10 cellular contexts compared by ENCODE assay signal in genomic region chr19:13881692-13882418, GRCh38. TPM values are rescaled to one million over a fixed set of nuclear protein-coding genes. Genes with fewer than 3 reads are reported as not detected.
DNase-seq lines count a peak whose midpoint lies in the region; ATAC-seq, FAIRE-seq and TF ChIP-seq lines count a peak whose summit lies in the region.
"Had no signal": no experiment of that assay in that cellular context is flagged by ENCODE, and none has a peak within 500 bp of the region (broad histone marks: within the 10 kb centered on the region; RNA-seq: fewer than 3 reads in every experiment).

No MANE protein-coding gene starts in this region.

- peaks cover 21 to 40% of the 10 kb centered on the region in 2 experiments for H3K4me1 ChIP-seq in HCT116 (ENCODE audit: control insufficient read depth in 1 of 2, insufficient read depth in 2 of 2, low read length in 2 of 2)
- H3K4me1 ChIP-seq in endothelial cell of umbilical vein (ENCODE audit: control insufficient read depth, extremely low read depth, insufficient read depth, low read length): peaks cover 5% of the 10 kb centered on the region
- H3K4me1 ChIP-seq in skeletal muscle tissue (ENCODE audit: control insufficient read depth in 3 of 3, insufficient read depth in 3 of 3, low read length in 3 of 3): peaks cover 17 to 26% (median 22%) of the 10 kb centered on the region in 3 donors
- H3K4me1 ChIP-seq in prostate gland (replicated peaks): peaks cover 2% of the 10 kb centered on the region

- DNase-seq in HCT116 (ENCODE audit: low read depth, low spot score): no peak
- DNase-seq in T-helper 2 cell: peak in 3 of 5 experiments; percentile 31 to 82 (median 49)
- no peak for DNase-seq in endothelial cell of umbilical vein (ENCODE audit: low read depth, low spot score)
- DNase-seq in GM19240 (ENCODE audit: insufficient read length, low spot score): no peak
- DNase-seq in prostate gland (ENCODE audit: low spot score): no peak

- TF ChIP-seq CTCF in HCT116 (IDR thresholded peaks at IDR 0.05 in 2 of 3, conservative IDR thresholded peaks at IDR 0.05 in 1 of 3; ENCODE audit: borderline replicate concordance in 1 of 3, insufficient read depth in 1 of 3, low read depth in 2 of 3, low read length in 2 of 3): no peak
- TF ChIP-seq CTCF in endothelial cell of umbilical vein (IDR thresholded peaks at IDR 0.05; ENCODE audit: extremely low read depth in 1 of 2, insufficient read depth in 1 of 2, low read depth in 1 of 2, low read length in 2 of 2): no peak
- TF ChIP-seq CTCF in prostate gland (IDR thresholded peaks at IDR 0.05): no peak

- H3K9ac ChIP-seq in HCT116 (ENCODE audit: low read length): no peak overlapping the region
- H3K9ac ChIP-seq in endothelial cell of umbilical vein (replicated peaks; ENCODE audit: extremely low read depth, insufficient read depth, low read length): no peak overlapping the region
- H3K9ac ChIP-seq in skeletal muscle tissue (ENCODE audit: low read depth in 1 of 3, low read length in 3 of 3): peak overlapping the region in 1 of 3 donors; percentile 45

- H3K79me2 ChIP-seq in HCT116 (ENCODE audit: insufficient read depth, low read length) (no peaks in the 10 kb centered on the region), endothelial cell of umbilical vein (ENCODE audit: control insufficient read depth, insufficient read depth, low read length) (no peaks in the 10 kb centered on the region)

- POLR2A ChIA-PET in HCT116 (lab: Charles Lee) (no interaction called here), endothelial cell of umbilical vein (lab: Charles Lee) (no interaction called here)

- H2AFZ ChIP-seq in HCT116 (ENCODE audit: low read depth, low read length, poor library complexity, severe bottlenecking) (no peak overlapping the region), endothelial cell of umbilical vein (ENCODE audit: low read depth, low read length) (peak overlapping the region; percentile 8)

- BruUV-seq in HCT116 (replicated peaks; lab: Mats Ljungman, UMichigan) (no TSS peak), endothelial cell of umbilical vein (replicated peaks; lab: Mats Ljungman, UMichigan) (no TSS peak)

- RAD21 ChIA-PET in HCT116 (lab: Charles Lee; ENCODE audit: low non-redundant PET in 1 of 2, low total read pairs in 2 of 2, uncharacterized antibody in 2 of 2, unreplicated experiment in 2 of 2): no interaction called here

- H3K4me3 ChIP-seq in HCT116 (replicated peaks in 1 of 2; ENCODE audit: low read depth in 1 of 2, low read length in 2 of 2): no peak overlapping the region
- H3K4me3 ChIP-seq in endothelial cell of umbilical vein (replicated peaks in 1 of 3; ENCODE audit: insufficient read depth in 1 of 3, low read depth in 1 of 3, low read length in 3 of 3): no peak overlapping the region
- H3K4me3 ChIP-seq in skeletal muscle tissue (ENCODE audit: low read length in 3 of 3): no peak overlapping the region
- H3K4me3 ChIP-seq in prostate gland: no peak overlapping the region
- H3K4me3 ChIP-seq: lung had no signal

- 42% methylated on average over 16 of the region's 17 CpGs for WGBS in prostate gland

- intact Hi-C loops in HCT116 (cut with micrococcal nuclease): loop anchor here (5.0 kb wide), 1 partner anchor 315 kb away; no protein-coding TSS in a partner anchor
- intact Hi-C loops in endothelial cell of umbilical vein (cut with micrococcal nuclease): loop anchor here (5.0 kb wide), 2 partner anchors 175 to 465 kb away; no protein-coding TSS in a partner anchor
- intact Hi-C loops in prostate gland (cut with DNase I): loop anchor here (2.0 kb wide), 1 partner anchor 191 kb away; the partner anchor contains the start of gene MISP3

- no peaks in the 10 kb centered on the region for H4K20me1 ChIP-seq in HCT116 (ENCODE audit: insufficient read depth)
- no peaks in the 10 kb centered on the region for H4K20me1 ChIP-seq in endothelial cell of umbilical vein (replicated peaks; ENCODE audit: control insufficient read depth, extremely low read depth, insufficient read depth, low read length)

- H3K9me3 ChIP-seq in HCT116 (ENCODE audit: control insufficient read depth in 1 of 2, insufficient read depth in 1 of 2, low read depth in 1 of 2, low read length in 2 of 2) (no peaks in the 10 kb centered on the region), endothelial cell of umbilical vein (replicated peaks; ENCODE audit: control insufficient read depth, insufficient read depth, low read length) (no peaks in the 10 kb centered on the region), skeletal muscle tissue (ENCODE audit: control insufficient read depth in 3 of 3, low read length in 3 of 3) (no peaks in the 10 kb centered on the region), prostate gland (no peaks in the 10 kb centered on the region)

- H3K9me1 ChIP-seq in endothelial cell of umbilical vein (replicated peaks; ENCODE audit: control insufficient read depth, extremely low read depth, insufficient read depth, low read length): no peaks in the 10 kb centered on the region

- H3K36me3 ChIP-seq in HCT116 (ENCODE audit: control insufficient read depth in 1 of 2, insufficient read depth in 2 of 2, low read length in 2 of 2) (no peaks in the 10 kb centered on the region), endothelial cell of umbilical vein (ENCODE audit: control insufficient read depth in 2 of 2, extremely low read depth in 1 of 2, insufficient read depth in 2 of 2, low read length in 2 of 2) (no peaks in the 10 kb centered on the region), skeletal muscle tissue (ENCODE audit: control insufficient read depth in 3 of 3, insufficient read depth in 3 of 3, low read length in 3 of 3) (no peaks in the 10 kb centered on the region), prostate gland (no peaks in the 10 kb centered on the region)

- no peak for FAIRE-seq in endothelial cell of umbilical vein (lab: Jason Lieb, UNC)

- TF ChIP-seq POLR2A in HCT116 (IDR thresholded peaks at IDR 0.05; ENCODE audit: borderline replicate concordance, extremely low read depth, insufficient read depth, insufficient read length) (no peak), endothelial cell of umbilical vein (IDR thresholded peaks at IDR 0.05; ENCODE audit: low read depth, low read length) (no peak), prostate gland (IDR thresholded peaks at IDR 0.05) (no peak)

- TF ChIP-seq RAD21 in HCT116 (IDR thresholded peaks at IDR 0.05; ENCODE audit: low read depth): no peak

- CTCF ChIA-PET in HCT116 (lab: Charles Lee): interaction anchor here (0.6 to 2.2 kb wide), 3 partner anchors 190 to 255 kb away, joined by 3 to 6 read pairs (median 3); partner anchors contain the start of genes ASF1B and MISP3
- CTCF ChIA-PET in endothelial cell of umbilical vein (lab: Charles Lee): interaction anchor here (1.5 to 8.1 kb wide), 6 partner anchors 71 to 467 kb away, joined by 3 to 74 read pairs (median 7); partner anchors contain the start of genes DCAF15 and MISP3

- no peaks in the 10 kb centered on the region for H3K9me2 ChIP-seq in HCT116 (ENCODE audit: insufficient read depth)

- ATAC-seq in HCT116: no peak
- no peak for ATAC-seq in GM18498 (IDR thresholded peaks at IDR 0.05; ENCODE audit: unreplicated experiment)
- ATAC-seq in HG02938 (IDR thresholded peaks at IDR 0.05; ENCODE audit: unreplicated experiment): no peak

- H3K27ac ChIP-seq in HCT116 (ENCODE audit: low read depth, low read length): peak overlapping the region; percentile 79; the same call in 1 of the 2 replicates
- no peak overlapping the region for H3K27ac ChIP-seq in endothelial cell of umbilical vein (ENCODE audit: insufficient read depth, low read depth, low read length)
- H3K27ac ChIP-seq in skeletal muscle tissue (ENCODE audit: low read depth, low read length): peak overlapping the region; percentile 86
- H3K27ac ChIP-seq in prostate gland: peak overlapping the region in 1 of 2 donors; percentile 75

- H3K4me2 ChIP-seq in HCT116 (ENCODE audit: low read length) (no peak overlapping the region), endothelial cell of umbilical vein (ENCODE audit: insufficient read depth, low read length) (no peak overlapping the region)

- H3K27me3 ChIP-seq in HCT116 (ENCODE audit: insufficient read depth, low read length) (no peaks in the 10 kb centered on the region), endothelial cell of umbilical vein (ENCODE audit: control insufficient read depth in 2 of 2, insufficient read depth in 2 of 2, low read length in 2 of 2) (no peaks in the 10 kb centered on the region), skeletal muscle tissue (ENCODE audit: control insufficient read depth in 3 of 3, insufficient read depth in 3 of 3, low read length in 3 of 3) (peaks cover 0 to 4% (median 0%) of the 10 kb centered on the region in 3 donors), prostate gland (replicated peaks; ENCODE audit: insufficient read depth) (no peaks in the 10 kb centered on the region)

- dilution Hi-C loops in endothelial cell of umbilical vein (cut with MboI; ENCODE audit: extremely low pct_ligation_motif_present, low sequenced_read_pairs): no loop called here

RNA-seq across cellular contexts. Expression of gene NANOS3, which starts 4.9 kb away (rescaled TPM):
- not detected for total RNA-seq in HCT116 (2021; ENCODE audit: unreplicated experiment)
- 0.17 and 0.30 TPM in 2 replicates for polyA plus RNA-seq in HCT116 (2012)
- 3.4 and 4.4 TPM in 2 replicates for total RNA-seq in endothelial cell of umbilical vein
- polyA plus RNA-seq in endothelial cell of umbilical vein: 1.0 and 1.5 TPM in 2 replicates
- 0.38 and 0.93 TPM in 2 replicates for polyA plus RNA-seq in endothelial cell of umbilical vein (2011; cell fraction: cytosol; rRNA removed)
- polyA plus RNA-seq in endothelial cell of umbilical vein (2011; cell fraction: nucleus; rRNA removed): 0.55 and 1.3 TPM in 2 replicates
- 1.6 and 1.7 TPM in 2 replicates for polyA plus RNA-seq in endothelial cell of umbilical vein (2012)
- 0.72 TPM in 1 of 2 replicates, not detected in the other for polyA minus RNA-seq in endothelial cell of umbilical vein
- polyA minus RNA-seq in endothelial cell of umbilical vein (2011; cell fraction: cytosol; rRNA and poly(A)+ RNA removed): not detected
- polyA minus RNA-seq in endothelial cell of umbilical vein (2011; cell fraction: nucleus; rRNA and poly(A)+ RNA removed): 2.5 TPM in 1 of 2 replicates, not detected in the other
- total RNA-seq in skeletal muscle tissue: not detected
- total RNA-seq in prostate gland: 1 to 10 TPM in 1 of 2 donors, not detected in 1; 1.5 TPM
- total RNA-seq: SK-MEL-5 had no signal

RNA-seq across cellular contexts. Expression of gene BRME1, which starts 24.1 kb away (rescaled TPM):
- 1.7 TPM for total RNA-seq in HCT116 (2021; ENCODE audit: unreplicated experiment)
- polyA plus RNA-seq in HCT116 (2012): 0.90 and 1.5 TPM in 2 replicates
- 1.5 and 2.5 TPM in 2 replicates for total RNA-seq in endothelial cell of umbilical vein
- 0.69 and 0.86 TPM in 2 replicates for polyA plus RNA-seq in endothelial cell of umbilical vein
- 0.39 and 0.76 TPM in 2 replicates for polyA plus RNA-seq in endothelial cell of umbilical vein (2011; cell fraction: cytosol; rRNA removed)
- polyA plus RNA-seq in endothelial cell of umbilical vein (2011; cell fraction: nucleus; rRNA removed): 2.4 and 2.9 TPM in 2 replicates
- 0.50 and 1.1 TPM in 2 replicates for polyA plus RNA-seq in endothelial cell of umbilical vein (2012)
- 0.56 and 0.66 TPM in 2 replicates for polyA minus RNA-seq in endothelial cell of umbilical vein
- polyA minus RNA-seq in endothelial cell of umbilical vein (2011; cell fraction: cytosol; rRNA and poly(A)+ RNA removed): 5.5 TPM
- 0.82 and 1.2 TPM in 2 replicates for polyA minus RNA-seq in endothelial cell of umbilical vein (2011; cell fraction: nucleus; rRNA and poly(A)+ RNA removed)
- 1.6 TPM for total RNA-seq in skeletal muscle tissue
- total RNA-seq in prostate gland: 10 to 100 TPM in 1 of 2 donors, 1 to 10 TPM in 1; 2.0 to 12.6 TPM

RNA-seq across cellular contexts. Expression of gene CC2D1A, which starts 24.1 kb away (rescaled TPM):
- 51.5 TPM for total RNA-seq in HCT116 (2021; ENCODE audit: unreplicated experiment)
- 37.9 and 39.1 TPM in 2 replicates for polyA plus RNA-seq in HCT116 (2012)
- 29.8 and 33.7 TPM in 2 replicates for total RNA-seq in endothelial cell of umbilical vein
- polyA plus RNA-seq in endothelial cell of umbilical vein: 13.6 and 14.9 TPM in 2 replicates
- polyA plus RNA-seq in endothelial cell of umbilical vein (2011; cell fraction: cytosol; rRNA removed): 8.8 and 11.9 TPM in 2 replicates
- polyA plus RNA-seq in endothelial cell of umbilical vein (2011; cell fraction: nucleus; rRNA removed): 52.8 and 58.8 TPM in 2 replicates
- 18.0 and 20.7 TPM in 2 replicates for polyA plus RNA-seq in endothelial cell of umbilical vein (2012)
- 7.1 and 12.5 TPM in 2 replicates for polyA minus RNA-seq in endothelial cell of umbilical vein
- polyA minus RNA-seq in endothelial cell of umbilical vein (2011; cell fraction: cytosol; rRNA and poly(A)+ RNA removed): 12.3 TPM
- polyA minus RNA-seq in endothelial cell of umbilical vein (2011; cell fraction: nucleus; rRNA and poly(A)+ RNA removed): 12.0 and 18.0 TPM in 2 replicates
- total RNA-seq in skeletal muscle tissue: 2.1 TPM
- 10 to 100 TPM; 40.9 to 64.8 TPM for total RNA-seq in prostate gland

RNA-seq across cellular contexts. Expression of gene PODNL1, which starts 56.4 kb away (rescaled TPM):
- 0.71 TPM for total RNA-seq in HCT116 (2021; ENCODE audit: unreplicated experiment)
- polyA plus RNA-seq in HCT116 (2012): 0.61 and 0.98 TPM in 2 replicates
- total RNA-seq in endothelial cell of umbilical vein: 2.0 TPM in 1 of 2 replicates, not detected in the other
- 0.21 and 0.32 TPM in 2 replicates for polyA plus RNA-seq in endothelial cell of umbilical vein
- polyA plus RNA-seq in endothelial cell of umbilical vein (2011; cell fraction: cytosol; rRNA removed): 0.12 and 0.25 TPM in 2 replicates
- 0.48 and 0.66 TPM in 2 replicates for polyA plus RNA-seq in endothelial cell of umbilical vein (2011; cell fraction: nucleus; rRNA removed)
- 0.96 and 1.4 TPM in 2 replicates for polyA plus RNA-seq in endothelial cell of umbilical vein (2012)
- not detected in 2 replicates for polyA minus RNA-seq in endothelial cell of umbilical vein
- polyA minus RNA-seq in endothelial cell of umbilical vein (2011; cell fraction: cytosol; rRNA and poly(A)+ RNA removed): not detected
- not detected in 2 replicates for polyA minus RNA-seq in endothelial cell of umbilical vein (2011; cell fraction: nucleus; rRNA and poly(A)+ RNA removed)
- not detected for total RNA-seq in skeletal muscle tissue
- 1 to 10 TPM in 1 of 2 donors, under 1 TPM in 1; 0.50 to 9.1 TPM for total RNA-seq in prostate gland
- total RNA-seq: SK-MEL-5 had no signal

Comparison
In these comparisons a context has a peak if more than half of its experiments do, and no peak if none do; other contexts are left out.
1. DNase-seq: peak in T-helper 2 cell (3 of 5); none in HCT116 (single experiment), endothelial cell of umbilical vein (single experiment), GM19240 (single experiment) and prostate gland (single experiment).